Comparison of ENCODE assay signal across 18 cellular contexts in the genomic region with DNA sequence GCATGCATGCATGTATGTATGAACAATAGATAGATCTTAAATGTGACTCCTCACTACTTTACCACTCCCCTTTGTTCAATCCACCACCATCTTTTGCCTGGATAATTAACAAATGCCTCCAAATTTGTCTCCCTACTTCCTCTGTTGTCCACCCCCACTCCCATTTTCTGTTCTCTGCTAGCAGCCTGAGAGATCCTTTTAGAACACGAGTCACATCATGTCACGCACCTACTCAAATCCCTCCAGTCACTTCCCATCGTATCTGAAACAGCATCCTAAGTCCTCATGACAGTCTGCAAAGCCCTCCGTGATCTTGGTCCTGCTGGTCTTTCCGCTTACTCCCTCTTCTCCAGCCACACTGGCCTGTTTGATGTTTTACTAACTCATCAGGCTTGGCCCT.
DNase-seq lines count a peak whose midpoint lies in the region; ATAC-seq and TF ChIP-seq lines count a peak whose summit lies in the region.
"Had no signal": no experiment of that assay in that cellular context is flagged by ENCODE, and none has a peak within 500 bp of the region (broad histone marks: within the 10 kb centered on the region; RNA-seq: fewer than 3 reads in every experiment).

No MANE protein-coding gene starts in this region.

- H3K9me3 ChIP-seq in aorta (ENCODE audit: control insufficient read depth, low read length), result no peaks in the 10 kb centered on the region
- H3K9me3 ChIP-seq: A549; BLaER1 treated with 17β-estradiol and CSF1 and Interleukin-3, amounts not matched to agents 10 nM and 100 nM; Caco-2 had no signal

- no peak overlapping the region for H3K4me3 ChIP-seq in aorta (ENCODE audit: low read length in 2 of 2)
- H3K4me3 ChIP-seq: A549; BLaER1 treated with 17β-estradiol and CSF1 and Interleukin-3, amounts not matched to agents 10 nM and 100 nM had no signal

- H3K27me3 ChIP-seq in aorta (ENCODE audit: control insufficient read depth in 1 of 2, insufficient read depth in 2 of 2, low read length in 1 of 2), result no peaks in the 10 kb centered on the region
- H3K27me3 ChIP-seq: BLaER1 treated with 17β-estradiol and CSF1 and Interleukin-3, amounts not matched to agents 10 nM and 100 nM had no signal

- no peak overlapping the region for H3K27ac Mint-ChIP-seq in activated CD4-positive, alpha-beta T cell treated with anti-CD3 and anti-CD28 coated beads, Interleukin-2, amount 10 ng/mL, durations not matched to agents 24 days and 14 days
- H3K27ac Mint-ChIP-seq: B cell; CD4-positive, alpha-beta T cell; CD8-positive, alpha-beta T cell had no signal

- H3K4me1 ChIP-seq in aorta (ENCODE audit: control insufficient read depth in 1 of 2, insufficient read depth in 2 of 2, low read length in 2 of 2), result no peaks in the 10 kb centered on the region
- H3K4me1 ChIP-seq: A549 had no signal

- WGBS in aorta, 2 donors, result 96 to 98% methylated on average over 5 of the region's 5 CpGs

- no peaks in the 10 kb centered on the region for H3K36me3 ChIP-seq in aorta (ENCODE audit: control insufficient read depth in 1 of 2, insufficient read depth in 2 of 2, low read length in 1 of 2)
- H3K36me3 ChIP-seq: BLaER1 treated with 17β-estradiol and CSF1 and Interleukin-3, amounts not matched to agents 10 nM and 100 nM had no signal

- DNase-seq in activated CD4-positive, alpha-beta T cell treated with anti-CD3 and anti-CD28 coated beads, Interleukin-2, amount 10 ng/mL, durations not matched to agents 24 days and 14 days, result peak; percentile 41
- no peak for DNase-seq in activated CD4-positive, alpha-beta T cell treated with anti-CD3 and anti-CD28 coated beads, Interleukin-2, amount 50 U/mL, for 4 hours
- DNase-seq in head of caudate nucleus (peak in 22 of 42 donors; percentile 3 to 76 (median 28)), putamen (ENCODE audit: low spot score) (peak; percentile 64), aorta (no peak), RWPE1 (ENCODE audit: low spot score) (no peak)
- DNase-seq: AML-193; Caco-2; Calu3; CD4-positive, alpha-beta T cell; CD8-positive, alpha-beta T cell; DMS79 treated with DMSO at 0.1 percent for 48 hours; GF-D8 had no signal

- H3K27me3 Mint-ChIP-seq in activated CD4-positive, alpha-beta T cell treated with anti-CD3 and anti-CD28 coated beads, Interleukin-2, amount 10 ng/mL, durations not matched to agents 24 days and 14 days, result no peaks in the 10 kb centered on the region
- H3K27me3 Mint-ChIP-seq: CD4-positive, alpha-beta T cell had no signal

- H3K4me1 Mint-ChIP-seq in activated CD4-positive, alpha-beta T cell treated with anti-CD3 and anti-CD28 coated beads, Interleukin-2, amount 10 ng/mL, durations not matched to agents 24 days and 14 days, result no peaks in the 10 kb centered on the region
- H3K4me1 Mint-ChIP-seq: B cell had no signal

- TF ChIP-seq CTCF in RWPE1 (conservative IDR thresholded peaks at IDR 0.05; ENCODE audit: low read depth), result no peak

- no peaks in the 10 kb centered on the region for H3K36me3 Mint-ChIP-seq in activated CD4-positive, alpha-beta T cell treated with anti-CD3 and anti-CD28 coated beads, Interleukin-2, amount 10 ng/mL, durations not matched to agents 24 days and 14 days (ENCODE audit: low read depth)
- H3K36me3 Mint-ChIP-seq: CD8-positive, alpha-beta T cell had no signal

- no peak overlapping the region for H3K4me3 Mint-ChIP-seq in activated CD4-positive, alpha-beta T cell treated with anti-CD3 and anti-CD28 coated beads, Interleukin-2, amount 10 ng/mL, durations not matched to agents 24 days and 14 days
- H3K4me3 Mint-ChIP-seq: B cell; CD4-positive, alpha-beta T cell; CD8-positive, alpha-beta T cell had no signal

- intact Hi-C loops in activated CD4-positive, alpha-beta T cell treated with anti-CD3 and anti-CD28 coated beads, Interleukin-2, amount 10 ng/mL, durations not matched to agents 24 days and 14 days (cut with micrococcal nuclease), result no loop called here
- intact Hi-C loops in head of caudate nucleus (cut with DNase I), result no loop called here
- intact Hi-C loops in aorta (cut with DNase I), result no loop called here

- CTCF ChIA-PET in RWPE1 (lab: Yijun Ruan, JAX), result no interaction called here

- no peak overlapping the region for H3K27ac ChIP-seq in aorta (ENCODE audit: low read depth in 1 of 2, low read length in 2 of 2)
- no peak overlapping the region for H3K27ac ChIP-seq in RWPE1
- H3K27ac ChIP-seq: 22Rv1; A549; BLaER1 treated with 17β-estradiol and CSF1 and Interleukin-3, amounts not matched to agents 10 nM and 100 nM; C4-2B had no signal

- H3K9me3 Mint-ChIP-seq in activated CD4-positive, alpha-beta T cell treated with anti-CD3 and anti-CD28 coated beads, Interleukin-2, amount 10 ng/mL, durations not matched to agents 24 days and 14 days, result no peaks in the 10 kb centered on the region
- H3K9me3 Mint-ChIP-seq: CD4-positive, alpha-beta T cell; CD8-positive, alpha-beta T cell had no signal

- POLR2A ChIA-PET in RWPE1 (lab: Yijun Ruan, JAX; ENCODE audit: low non-redundant PET), result no interaction called here

- no peak for ATAC-seq in aorta (ENCODE audit: low FRiP score)
- ATAC-seq: A549; CD8-positive, alpha-beta T cell had no signal

Comparison
In these comparisons a context has a peak if more than half of its experiments do, and no peak if none do; other contexts are left out.
1. DNase-seq: peak in activated CD4-positive, alpha-beta T cell treated with anti-CD3 and anti-CD28 coated beads, Interleukin-2, amount 10 ng/mL, durations not matched to agents 24 days and 14 days (single experiment), head of caudate nucleus (22 of 42) and putamen (single experiment); none in activated CD4-positive, alpha-beta T cell treated with anti-CD3 and anti-CD28 coated beads, Interleukin-2, amount 50 U/mL, for 4 hours (0 of 2), aorta (0 of 2) and RWPE1 (single experiment).